2 cellular contexts compared by ENCODE assay signal in genomic region chr10:94992811-94993210, GRCh38.
TF ChIP-seq lines count a peak whose summit lies in the region.

No MANE protein-coding gene starts in this region.

TF ChIP-seq in liver, 16 proteins besides CTCF, POLR2A, EP300 and RAD21 (continued from another document):
- TF ChIP-seq ZBTB33 (IDR thresholded peaks at IDR 0.05) (no peak), HNF4G (IDR thresholded peaks at IDR 0.05) (no peak), GABPA (IDR thresholded peaks at IDR 0.05 in 1 of 2, conservative IDR thresholded peaks at IDR 0.05 in 1 of 2) (no peak), FOXA1 (IDR thresholded peaks at IDR 0.05) (no peak), SP1 (IDR thresholded peaks at IDR 0.05) (no peak), YY1 (IDR thresholded peaks at IDR 0.05) (no peak), TAF1 (conservative IDR thresholded peaks at IDR 0.05) (no peak)
- TF ChIP-seq, protein P1, sequence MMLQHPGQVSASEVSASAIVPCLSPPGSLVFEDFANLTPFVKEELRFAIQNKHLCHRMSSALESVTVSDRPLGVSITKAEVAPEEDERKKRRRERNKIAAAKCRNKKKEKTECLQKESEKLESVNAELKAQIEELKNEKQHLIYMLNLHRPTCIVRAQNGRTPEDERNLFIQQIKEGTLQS (IDR thresholded peaks at IDR 0.05), result no peak
- TF ChIP-seq, protein P2, sequence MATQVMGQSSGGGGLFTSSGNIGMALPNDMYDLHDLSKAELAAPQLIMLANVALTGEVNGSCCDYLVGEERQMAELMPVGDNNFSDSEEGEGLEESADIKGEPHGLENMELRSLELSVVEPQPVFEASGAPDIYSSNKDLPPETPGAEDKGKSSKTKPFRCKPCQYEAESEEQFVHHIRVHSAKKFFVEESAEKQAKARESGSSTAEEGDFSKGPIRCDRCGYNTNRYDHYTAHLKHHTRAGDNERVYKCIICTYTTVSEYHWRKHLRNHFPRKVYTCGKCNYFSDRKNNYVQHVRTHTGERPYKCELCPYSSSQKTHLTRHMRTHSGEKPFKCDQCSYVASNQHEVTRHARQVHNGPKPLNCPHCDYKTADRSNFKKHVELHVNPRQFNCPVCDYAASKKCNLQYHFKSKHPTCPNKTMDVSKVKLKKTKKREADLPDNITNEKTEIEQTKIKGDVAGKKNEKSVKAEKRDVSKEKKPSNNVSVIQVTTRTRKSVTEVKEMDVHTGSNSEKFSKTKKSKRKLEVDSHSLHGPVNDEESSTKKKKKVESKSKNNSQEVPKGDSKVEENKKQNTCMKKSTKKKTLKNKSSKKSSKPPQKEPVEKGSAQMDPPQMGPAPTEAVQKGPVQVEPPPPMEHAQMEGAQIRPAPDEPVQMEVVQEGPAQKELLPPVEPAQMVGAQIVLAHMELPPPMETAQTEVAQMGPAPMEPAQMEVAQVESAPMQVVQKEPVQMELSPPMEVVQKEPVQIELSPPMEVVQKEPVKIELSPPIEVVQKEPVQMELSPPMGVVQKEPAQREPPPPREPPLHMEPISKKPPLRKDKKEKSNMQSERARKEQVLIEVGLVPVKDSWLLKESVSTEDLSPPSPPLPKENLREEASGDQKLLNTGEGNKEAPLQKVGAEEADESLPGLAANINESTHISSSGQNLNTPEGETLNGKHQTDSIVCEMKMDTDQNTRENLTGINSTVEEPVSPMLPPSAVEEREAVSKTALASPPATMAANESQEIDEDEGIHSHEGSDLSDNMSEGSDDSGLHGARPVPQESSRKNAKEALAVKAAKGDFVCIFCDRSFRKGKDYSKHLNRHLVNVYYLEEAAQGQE (IDR thresholded peaks at IDR 0.05), result no peak

TF ChIP-seq in HepG2, 621 proteins besides CTCF, POLR2A, EP300 and RAD21 (continued from another document):
- TF ChIP-seq HNF1A (IDR thresholded peaks at IDR 0.05; ENCODE audit: low read depth) (no peak), HNF1A (CRISPR knock-in tag; IDR thresholded peaks at IDR 0.05; ENCODE audit: borderline replicate concordance) (no peak), MBNL3 (CRISPR knock-in tag; conservative IDR thresholded peaks at IDR 0.05) (no peak), EED (CRISPR knock-in tag; IDR thresholded peaks at IDR 0.05) (no peak), CC2D1A (CRISPR knock-in tag; IDR thresholded peaks at IDR 0.05) (no peak), ZNF234 (CRISPR knock-in tag; conservative IDR thresholded peaks at IDR 0.05) (no peak), ZFYVE20 (CRISPR knock-in tag; IDR thresholded peaks at IDR 0.05; ENCODE audit: borderline replicate concordance, low read depth) (no peak), HOXA7 (CRISPR knock-in tag; IDR thresholded peaks at IDR 0.05) (no peak)
